Comparison of ENCODE assay signal across 1 cellular context in genomic region chr3:45693941-45694521, GRCh38.
TF ChIP-seq lines count a peak whose summit lies in the region.

No MANE protein-coding gene starts in this region.

TF ChIP-seq in SK-N-SH treated with all-trans-retinoic acid at 6 μM for 48 hours, 23 proteins besides CTCF, POLR2A, EP300 and RAD21 (continued from another document):
- no peak for TF ChIP-seq PPARA (CRISPR knock-in tag; IDR thresholded peaks at IDR 0.05; ENCODE audit: borderline replicate concordance)
- no peak for TF ChIP-seq OSR1 (CRISPR knock-in tag; IDR thresholded peaks at IDR 0.05)
- TF ChIP-seq CSRNP3 (CRISPR knock-in tag; IDR thresholded peaks at IDR 0.05): no peak
- TF ChIP-seq ZNF8 (CRISPR knock-in tag; IDR thresholded peaks at IDR 0.05): no peak
